ENCODE assay signal across 2 cellular contexts in genomic region chr2:174929786-174930185, GRCh38.
TF ChIP-seq lines count a peak whose summit lies in the region.

No MANE protein-coding gene starts in this region.

TF ChIP-seq in A549, 52 proteins besides CTCF, POLR2A, EP300 and RAD21:
- TF ChIP-seq TP53 (CRISPR knock-in tag; IDR thresholded peaks at IDR 0.05), result no peak
- no peak for TF ChIP-seq KDM1A (IDR thresholded peaks at IDR 0.05; ENCODE audit: low read depth)
- TF ChIP-seq ZC3H11A (IDR thresholded peaks at IDR 0.05), result no peak
- TF ChIP-seq KDM5A (IDR thresholded peaks at IDR 0.05), result no peak
- no peak for TF ChIP-seq MYC (IDR thresholded peaks at IDR 0.05; ENCODE audit: borderline replicate concordance, low read length)
- no peak for TF ChIP-seq RCOR1 (IDR thresholded peaks at IDR 0.05; ENCODE audit: low read depth, low read length)
- no peak for TF ChIP-seq REST (IDR thresholded peaks at IDR 0.05)
- no peak for TF ChIP-seq E2F6 (IDR thresholded peaks at IDR 0.05; ENCODE audit: borderline replicate concordance, low read depth)
- TF ChIP-seq HES2 (IDR thresholded peaks at IDR 0.05), result no peak
- TF ChIP-seq BHLHE40 (IDR thresholded peaks at IDR 0.05; ENCODE audit: low read depth, low read length), result no peak
- TF ChIP-seq ZNF302 (CRISPR knock-in tag; IDR thresholded peaks at IDR 0.05), result no peak
- no peak for TF ChIP-seq NR3C1 (IDR thresholded peaks at IDR 0.05)
- TF ChIP-seq CBX2 (IDR thresholded peaks at IDR 0.05; ENCODE audit: borderline replicate concordance, low read depth), result no peak
- no peak for TF ChIP-seq ZFP36 (IDR thresholded peaks at IDR 0.05; ENCODE audit: borderline replicate concordance, partially characterized antibody)
- no peak for TF ChIP-seq MAFK (IDR thresholded peaks at IDR 0.05; ENCODE audit: partially characterized antibody)
- no peak for TF ChIP-seq RNF2 (IDR thresholded peaks at IDR 0.05; ENCODE audit: borderline replicate concordance, low read depth)
- no peak for TF ChIP-seq RFX5 (IDR thresholded peaks at IDR 0.05)
- no peak for TF ChIP-seq EHMT2 (IDR thresholded peaks at IDR 0.05; ENCODE audit: low read depth)
- no peak for TF ChIP-seq MAZ (IDR thresholded peaks at IDR 0.05; ENCODE audit: borderline replicate concordance, low read depth, low read length)

TF ChIP-seq in IMR-90, 13 proteins besides CTCF, POLR2A, EP300 and RAD21:
- TF ChIP-seq BHLHE40 (IDR thresholded peaks at IDR 0.05; ENCODE audit: low read depth, low read length) (no peak), RCOR1 (IDR thresholded peaks at IDR 0.05; ENCODE audit: insufficient replicate concordance, low read length) (no peak), CEBPB (IDR thresholded peaks at IDR 0.05; ENCODE audit: low read depth, low read length) (no peak), USF2 (IDR thresholded peaks at IDR 0.05; ENCODE audit: low read depth, low read length) (no peak), MAZ (IDR thresholded peaks at IDR 0.05; ENCODE audit: borderline replicate concordance, low read depth, low read length) (no peak), SMC3 (IDR thresholded peaks at IDR 0.05; ENCODE audit: low read depth, low read length) (no peak), FOS (IDR thresholded peaks at IDR 0.05; ENCODE audit: low read depth, low read length) (no peak), NFE2L2 (IDR thresholded peaks at IDR 0.05; ENCODE audit: low read depth, low read length) (no peak), CHD1 (IDR thresholded peaks at IDR 0.05; ENCODE audit: low read depth, low read length) (no peak), ELK1 (IDR thresholded peaks at IDR 0.05; ENCODE audit: borderline replicate concordance, low read depth, low read length) (no peak), MXI1 (IDR thresholded peaks at IDR 0.05; ENCODE audit: borderline replicate concordance, low read depth, low read length) (no peak), MAFK (IDR thresholded peaks at IDR 0.05; ENCODE audit: low read depth, low read length) (no peak), RFX5 (IDR thresholded peaks at IDR 0.05; ENCODE audit: low read depth, low read length) (no peak)
